Comparison of ENCODE assay signal across 8 cellular contexts in genomic region chr16:66751992-66752322, GRCh38. TPM values are rescaled to one million over a fixed set of nuclear protein-coding genes. Genes with fewer than 3 reads are reported as not detected.
DNase-seq lines count a peak whose midpoint lies in the region; ATAC-seq and TF ChIP-seq lines count a peak whose summit lies in the region.

No MANE protein-coding gene starts in this region.

- TF ChIP-seq CTCF in liver (IDR thresholded peaks at IDR 0.05; ENCODE audit: low read depth, low read length, missing input control), result no peak

- CTCF ChIA-PET in activated CD8-positive, alpha-beta memory T cell treated with anti-CD3 and anti-CD28 coated beads, Interleukin-2, amount 10 ng/mL, durations not matched to agents 7 days and 5 days (lab: Charles Lee), result interaction anchor here (0.6 to 6.9 kb wide), 20 partner anchors 10 to 577 kb away, joined by 3 to 50 read pairs (median 6); partner anchors contain the start of genes CMTM4, NAE1 and PDP2

- intact Hi-C loops in head of caudate nucleus (cut with DNase I), result loop anchor here (5.0 kb wide), 1 partner anchor 80 kb away; the partner anchor contains the start of gene NAE1

- H3K4me1 Mint-ChIP-seq in activated CD8-positive, alpha-beta memory T cell treated with anti-CD3 and anti-CD28 coated beads, Interleukin-2, amount 10 ng/mL, durations not matched to agents 7 days and 5 days, result peaks cover 41% of the 10 kb centered on the region
- peaks cover 31% of the 10 kb centered on the region for H3K4me1 Mint-ChIP-seq in activated naive CD8-positive, alpha-beta T cell treated with anti-CD3 and anti-CD28 coated beads for 36 hours

- H3K4me3 Mint-ChIP-seq in activated CD8-positive, alpha-beta memory T cell treated with anti-CD3 and anti-CD28 coated beads, Interleukin-2, amount 10 ng/mL, durations not matched to agents 7 days and 5 days, result peak overlapping the region; percentile 85
- peak overlapping the region; percentile 77 for H3K4me3 Mint-ChIP-seq in activated naive CD8-positive, alpha-beta T cell treated with anti-CD3 and anti-CD28 coated beads for 36 hours

- peak overlapping the region in 2 of 3 donors; percentile 52 to 93 for H3K4me3 ChIP-seq in liver (ENCODE audit: low read depth in 1 of 3, low read length in 3 of 3)
- peak overlapping the region; percentile 91 for H3K4me3 ChIP-seq in thymus (ENCODE audit: low read length)

- peak overlapping the region in 1 of 2 donors; percentile 73 for H3K9ac ChIP-seq in liver (ENCODE audit: low read depth in 1 of 2, low read length in 2 of 2)

- H3K9me3 ChIP-seq in liver (ENCODE audit: control insufficient read depth in 4 of 4, low read length in 3 of 4) (no peaks in the 10 kb centered on the region), thymus (ENCODE audit: control insufficient read depth) (no peaks in the 10 kb centered on the region)

- no peaks in the 10 kb centered on the region for H3K9me3 Mint-ChIP-seq in activated CD8-positive, alpha-beta memory T cell treated with anti-CD3 and anti-CD28 coated beads, Interleukin-2, amount 10 ng/mL, durations not matched to agents 7 days and 5 days (ENCODE audit: low read depth)
- H3K9me3 Mint-ChIP-seq in activated naive CD8-positive, alpha-beta T cell treated with anti-CD3 and anti-CD28 coated beads for 36 hours, result no peaks in the 10 kb centered on the region

- H3K36me3 Mint-ChIP-seq in activated CD8-positive, alpha-beta memory T cell treated with anti-CD3 and anti-CD28 coated beads, Interleukin-2, amount 10 ng/mL, durations not matched to agents 7 days and 5 days, result peaks cover 23% of the 10 kb centered on the region
- H3K36me3 Mint-ChIP-seq in activated naive CD8-positive, alpha-beta T cell treated with anti-CD3 and anti-CD28 coated beads for 36 hours, result peaks cover 11% of the 10 kb centered on the region

- peaks cover 4 to 26% (median 18%) of the 10 kb centered on the region in 4 donors for H3K4me1 ChIP-seq in liver (ENCODE audit: control insufficient read depth in 4 of 4, insufficient read depth in 4 of 4, low read length in 3 of 4)
- peaks cover 4% of the 10 kb centered on the region for H3K4me1 ChIP-seq in thymus (ENCODE audit: control insufficient read depth, insufficient read depth, low read length)

- peak overlapping the region; percentile 82 for H3K27ac Mint-ChIP-seq in activated CD8-positive, alpha-beta memory T cell treated with anti-CD3 and anti-CD28 coated beads, Interleukin-2, amount 10 ng/mL, durations not matched to agents 7 days and 5 days
- peak overlapping the region; percentile 77 for H3K27ac Mint-ChIP-seq in activated naive CD8-positive, alpha-beta T cell treated with anti-CD3 and anti-CD28 coated beads for 36 hours

- H3K27me3 Mint-ChIP-seq in activated CD8-positive, alpha-beta memory T cell treated with anti-CD3 and anti-CD28 coated beads, Interleukin-2, amount 10 ng/mL, durations not matched to agents 7 days and 5 days, result peaks cover 29% of the 10 kb centered on the region
- peaks cover 5% of the 10 kb centered on the region for H3K27me3 Mint-ChIP-seq in activated naive CD8-positive, alpha-beta T cell treated with anti-CD3 and anti-CD28 coated beads for 36 hours

- DNase-seq in activated CD8-positive, alpha-beta memory T cell treated with anti-CD3 and anti-CD28 coated beads, Interleukin-2, amount 10 ng/mL, durations not matched to agents 7 days and 5 days, result no peak
- DNase-seq in activated CD8-positive, alpha-beta memory T cell treated with anti-CD3 and anti-CD28 coated beads for 24 hours, result no peak
- no peak for DNase-seq in activated naive CD8-positive, alpha-beta T cell treated with anti-CD3 and anti-CD28 coated beads for 36 hours
- DNase-seq in SIG-M5 treated with dmso at 0.1 percent for 504 hours (lab: John Stamatoyannopoulos, UW; ENCODE audit: unreplicated experiment) (no peak), head of caudate nucleus (no peak)

- 45% methylated on average over 3 of the region's 3 CpGs for WGBS in liver
- 51% methylated on average over 3 of the region's 3 CpGs for WGBS in thymus

- H3K36me3 ChIP-seq in liver (ENCODE audit: control insufficient read depth in 4 of 4, insufficient read depth in 3 of 4, low read depth in 1 of 4, low read length in 3 of 4) (peaks cover 0 to 19% (median 11%) of the 10 kb centered on the region in 4 donors), thymus (ENCODE audit: control insufficient read depth, insufficient read depth) (peaks cover 14% of the 10 kb centered on the region)

- TF ChIP-seq RAD21 in liver (IDR thresholded peaks at IDR 0.05), result no peak

- H3K27ac ChIP-seq in liver (ENCODE audit: low read depth in 1 of 2, low read length in 2 of 2) (no peak overlapping the region), thymus (ENCODE audit: low read depth) (no peak overlapping the region)

- H3K27me3 ChIP-seq in liver (ENCODE audit: control insufficient read depth in 4 of 4, insufficient read depth in 4 of 4, low read length in 3 of 4), result no peaks in the 10 kb centered on the region
- H3K27me3 ChIP-seq in thymus (ENCODE audit: control insufficient read depth, insufficient read depth), result peaks cover 6% of the 10 kb centered on the region

- no peak for ATAC-seq in activated CD8-positive, alpha-beta memory T cell treated with anti-CD3 and anti-CD28 coated beads, Interleukin-2, amount 10 ng/mL, durations not matched to agents 7 days and 5 days
- no peak for ATAC-seq in GM21367 (IDR thresholded peaks at IDR 0.05; ENCODE audit: unreplicated experiment)

TF ChIP-seq in liver, 16 proteins besides CTCF, POLR2A, EP300 and RAD21:
- TF ChIP-seq SP1 (IDR thresholded peaks at IDR 0.05) (no peak), GABPA (IDR thresholded peaks at IDR 0.05 in 1 of 2, conservative IDR thresholded peaks at IDR 0.05 in 1 of 2) (no peak), HNF4A (conservative IDR thresholded peaks at IDR 0.05) (no peak), HNF4G (IDR thresholded peaks at IDR 0.05) (no peak)
- TF ChIP-seq, protein P1, sequence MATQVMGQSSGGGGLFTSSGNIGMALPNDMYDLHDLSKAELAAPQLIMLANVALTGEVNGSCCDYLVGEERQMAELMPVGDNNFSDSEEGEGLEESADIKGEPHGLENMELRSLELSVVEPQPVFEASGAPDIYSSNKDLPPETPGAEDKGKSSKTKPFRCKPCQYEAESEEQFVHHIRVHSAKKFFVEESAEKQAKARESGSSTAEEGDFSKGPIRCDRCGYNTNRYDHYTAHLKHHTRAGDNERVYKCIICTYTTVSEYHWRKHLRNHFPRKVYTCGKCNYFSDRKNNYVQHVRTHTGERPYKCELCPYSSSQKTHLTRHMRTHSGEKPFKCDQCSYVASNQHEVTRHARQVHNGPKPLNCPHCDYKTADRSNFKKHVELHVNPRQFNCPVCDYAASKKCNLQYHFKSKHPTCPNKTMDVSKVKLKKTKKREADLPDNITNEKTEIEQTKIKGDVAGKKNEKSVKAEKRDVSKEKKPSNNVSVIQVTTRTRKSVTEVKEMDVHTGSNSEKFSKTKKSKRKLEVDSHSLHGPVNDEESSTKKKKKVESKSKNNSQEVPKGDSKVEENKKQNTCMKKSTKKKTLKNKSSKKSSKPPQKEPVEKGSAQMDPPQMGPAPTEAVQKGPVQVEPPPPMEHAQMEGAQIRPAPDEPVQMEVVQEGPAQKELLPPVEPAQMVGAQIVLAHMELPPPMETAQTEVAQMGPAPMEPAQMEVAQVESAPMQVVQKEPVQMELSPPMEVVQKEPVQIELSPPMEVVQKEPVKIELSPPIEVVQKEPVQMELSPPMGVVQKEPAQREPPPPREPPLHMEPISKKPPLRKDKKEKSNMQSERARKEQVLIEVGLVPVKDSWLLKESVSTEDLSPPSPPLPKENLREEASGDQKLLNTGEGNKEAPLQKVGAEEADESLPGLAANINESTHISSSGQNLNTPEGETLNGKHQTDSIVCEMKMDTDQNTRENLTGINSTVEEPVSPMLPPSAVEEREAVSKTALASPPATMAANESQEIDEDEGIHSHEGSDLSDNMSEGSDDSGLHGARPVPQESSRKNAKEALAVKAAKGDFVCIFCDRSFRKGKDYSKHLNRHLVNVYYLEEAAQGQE (IDR thresholded peaks at IDR 0.05), result no peak
TF ChIP-seq in liver: peak in this region for 0.

RNA-seq across cellular contexts. Expression of gene DYNC1LI2, which starts 0.5 kb away (rescaled TPM):
- total RNA-seq in activated CD8-positive, alpha-beta memory T cell treated with anti-CD3 and anti-CD28 coated beads, Interleukin-2, amount 10 ng/mL, durations not matched to agents 7 days and 5 days, result 10 to 100 TPM; 71.6 to 81.0 TPM
- 10 to 100 TPM; 38.8 to 41.1 TPM for total RNA-seq in activated naive CD8-positive, alpha-beta T cell treated with anti-CD3 and anti-CD28 coated beads for 36 hours
- 100 to 1,000 TPM in 1 of 2 donors, 10 to 100 TPM in 1; 31.7 to 106 TPM for total RNA-seq in liver
- 10 to 100 TPM; 14.2 to 38.5 TPM for polyA plus RNA-seq in liver
- 44.9 TPM for polyA plus RNA-seq in thymus

RNA-seq across cellular contexts. Expression of gene TERB1, which starts 49.4 kb away (rescaled TPM):
- total RNA-seq in activated CD8-positive, alpha-beta memory T cell treated with anti-CD3 and anti-CD28 coated beads, Interleukin-2, amount 10 ng/mL, durations not matched to agents 7 days and 5 days, result under 1 TPM in 1 of 2 experiments, not detected in 1; 0.47 TPM
- total RNA-seq in activated naive CD8-positive, alpha-beta T cell treated with anti-CD3 and anti-CD28 coated beads for 36 hours, result not detected
- under 1 TPM in 1 of 2 donors, not detected in 1; 0.08 TPM for total RNA-seq in liver
- polyA plus RNA-seq in liver (under 1 TPM in 1 of 2 donors, not detected in 1; 0.17 TPM), thymus (0.07 TPM)

RNA-seq across cellular contexts. Expression of gene CMTM4, which starts 55.4 kb away (rescaled TPM):
- 1 to 10 TPM; 1.1 to 1.2 TPM for total RNA-seq in activated CD8-positive, alpha-beta memory T cell treated with anti-CD3 and anti-CD28 coated beads, Interleukin-2, amount 10 ng/mL, durations not matched to agents 7 days and 5 days
- 1 to 10 TPM; 2.4 to 2.8 TPM for total RNA-seq in activated naive CD8-positive, alpha-beta T cell treated with anti-CD3 and anti-CD28 coated beads for 36 hours
- 10 to 100 TPM in 1 of 2 donors, 1 to 10 TPM in 1; 8.1 to 19.7 TPM for total RNA-seq in liver
- polyA plus RNA-seq in liver (1 to 10 TPM; 2.9 to 4.5 TPM), thymus (3.4 TPM)
